1 cellular context compared by ENCODE assay signal in the genomic region with DNA sequence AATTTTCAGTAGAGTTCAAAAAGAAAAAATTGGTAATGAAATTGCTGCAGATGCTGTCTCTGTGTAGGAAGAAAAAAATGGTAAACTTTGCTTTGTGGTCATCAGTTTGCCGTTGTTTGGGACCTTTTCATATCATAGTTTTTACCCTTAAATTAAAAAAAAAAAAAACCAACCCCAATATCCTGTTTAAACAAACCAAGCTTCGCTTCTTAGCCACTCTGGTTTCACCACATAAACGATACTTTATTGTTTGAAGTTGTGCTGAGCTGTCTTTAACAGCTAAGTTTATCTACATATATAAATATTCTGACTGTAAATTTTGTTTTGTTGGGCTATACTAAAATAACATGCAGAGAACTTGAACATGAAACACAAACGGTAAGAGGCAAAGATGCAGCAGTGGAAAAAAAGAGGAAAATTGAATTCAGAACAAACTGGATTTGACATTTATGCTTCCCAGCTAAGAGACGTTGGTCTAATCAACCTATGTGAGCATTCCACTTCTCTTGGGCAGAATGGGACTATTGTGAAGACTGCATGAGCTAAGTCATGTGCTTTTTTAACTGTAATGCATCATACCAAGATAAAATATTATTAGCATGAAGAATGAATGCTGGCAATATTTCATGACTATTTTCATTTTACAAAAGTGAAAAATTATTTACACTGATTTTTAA.
TF ChIP-seq lines count a peak whose summit lies in the region.

No MANE protein-coding gene starts in this region.

TF ChIP-seq in GM23338, 12 proteins besides CTCF, POLR2A, EP300 and RAD21 (continued from another document):
- TF ChIP-seq, protein P1, sequence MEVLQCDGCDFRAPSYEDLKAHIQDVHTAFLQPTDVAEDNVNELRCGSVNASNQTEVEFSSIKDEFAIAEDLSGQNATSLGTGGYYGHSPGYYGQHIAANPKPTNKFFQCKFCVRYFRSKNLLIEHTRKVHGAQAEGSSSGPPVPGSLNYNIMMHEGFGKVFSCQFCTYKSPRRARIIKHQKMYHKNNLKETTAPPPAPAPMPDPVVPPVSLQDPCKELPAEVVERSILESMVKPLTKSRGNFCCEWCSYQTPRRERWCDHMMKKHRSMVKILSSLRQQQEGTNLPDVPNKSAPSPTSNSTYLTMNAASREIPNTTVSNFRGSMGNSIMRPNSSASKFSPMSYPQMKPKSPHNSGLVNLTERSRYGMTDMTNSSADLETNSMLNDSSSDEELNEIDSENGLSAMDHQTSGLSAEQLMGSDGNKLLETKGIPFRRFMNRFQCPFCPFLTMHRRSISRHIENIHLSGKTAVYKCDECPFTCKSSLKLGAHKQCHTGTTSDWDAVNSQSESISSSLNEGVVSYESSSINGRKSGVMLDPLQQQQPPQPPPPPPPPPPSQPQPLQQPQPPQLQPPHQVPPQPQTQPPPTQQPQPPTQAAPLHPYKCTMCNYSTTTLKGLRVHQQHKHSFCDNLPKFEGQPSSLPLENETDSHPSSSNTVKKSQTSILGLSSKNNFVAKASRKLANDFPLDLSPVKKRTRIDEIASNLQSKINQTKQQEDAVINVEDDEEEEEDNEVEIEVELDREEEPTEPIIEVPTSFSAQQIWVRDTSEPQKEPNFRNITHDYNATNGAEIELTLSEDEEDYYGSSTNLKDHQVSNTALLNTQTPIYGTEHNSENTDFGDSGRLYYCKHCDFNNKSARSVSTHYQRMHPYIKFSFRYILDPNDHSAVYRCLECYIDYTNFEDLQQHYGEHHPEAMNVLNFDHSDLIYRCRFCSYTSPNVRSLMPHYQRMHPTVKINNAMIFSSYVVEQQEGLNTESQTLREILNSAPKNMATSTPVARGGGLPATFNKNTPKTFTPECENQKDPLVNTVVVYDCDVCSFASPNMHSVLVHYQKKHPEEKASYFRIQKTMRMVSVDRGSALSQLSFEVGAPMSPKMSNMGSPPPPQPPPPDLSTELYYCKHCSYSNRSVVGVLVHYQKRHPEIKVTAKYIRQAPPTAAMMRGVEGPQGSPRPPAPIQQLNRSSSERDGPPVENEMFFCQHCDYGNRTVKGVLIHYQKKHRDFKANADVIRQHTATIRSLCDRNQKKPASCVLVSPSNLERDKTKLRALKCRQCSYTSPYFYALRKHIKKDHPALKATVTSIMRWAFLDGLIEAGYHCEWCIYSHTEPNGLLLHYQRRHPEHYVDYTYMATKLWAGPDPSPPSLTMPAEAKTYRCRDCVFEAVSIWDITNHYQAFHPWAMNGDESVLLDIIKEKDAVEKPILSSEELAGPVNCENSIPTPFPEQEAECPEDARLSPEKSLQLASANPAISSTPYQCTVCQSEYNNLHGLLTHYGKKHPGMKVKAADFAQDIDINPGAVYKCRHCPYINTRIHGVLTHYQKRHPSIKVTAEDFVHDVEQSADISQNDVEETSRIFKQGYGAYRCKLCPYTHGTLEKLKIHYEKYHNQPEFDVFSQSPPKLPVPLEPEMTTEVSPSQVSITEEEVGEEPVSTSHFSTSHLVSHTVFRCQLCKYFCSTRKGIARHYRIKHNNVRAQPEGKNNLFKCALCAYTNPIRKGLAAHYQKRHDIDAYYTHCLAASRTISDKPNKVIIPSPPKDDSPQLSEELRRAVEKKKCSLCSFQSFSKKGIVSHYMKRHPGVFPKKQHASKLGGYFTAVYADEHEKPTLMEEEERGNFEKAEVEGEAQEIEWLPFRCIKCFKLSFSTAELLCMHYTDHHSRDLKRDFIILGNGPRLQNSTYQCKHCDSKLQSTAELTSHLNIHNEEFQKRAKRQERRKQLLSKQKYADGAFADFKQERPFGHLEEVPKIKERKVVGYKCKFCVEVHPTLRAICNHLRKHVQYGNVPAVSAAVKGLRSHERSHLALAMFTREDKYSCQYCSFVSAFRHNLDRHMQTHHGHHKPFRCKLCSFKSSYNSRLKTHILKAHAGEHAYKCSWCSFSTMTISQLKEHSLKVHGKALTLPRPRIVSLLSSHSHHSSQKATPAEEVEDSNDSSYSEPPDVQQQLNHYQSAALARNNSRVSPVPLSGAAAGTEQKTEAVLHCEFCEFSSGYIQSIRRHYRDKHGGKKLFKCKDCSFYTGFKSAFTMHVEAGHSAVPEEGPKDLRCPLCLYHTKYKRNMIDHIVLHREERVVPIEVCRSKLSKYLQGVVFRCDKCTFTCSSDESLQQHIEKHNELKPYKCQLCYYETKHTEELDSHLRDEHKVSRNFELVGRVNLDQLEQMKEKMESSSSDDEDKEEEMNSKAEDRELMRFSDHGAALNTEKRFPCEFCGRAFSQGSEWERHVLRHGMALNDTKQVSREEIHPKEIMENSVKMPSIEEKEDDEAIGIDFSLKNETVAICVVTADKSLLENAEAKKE (CRISPR knock-in tag; IDR thresholded peaks at IDR 0.05): no peak
- TF ChIP-seq, protein P2, sequence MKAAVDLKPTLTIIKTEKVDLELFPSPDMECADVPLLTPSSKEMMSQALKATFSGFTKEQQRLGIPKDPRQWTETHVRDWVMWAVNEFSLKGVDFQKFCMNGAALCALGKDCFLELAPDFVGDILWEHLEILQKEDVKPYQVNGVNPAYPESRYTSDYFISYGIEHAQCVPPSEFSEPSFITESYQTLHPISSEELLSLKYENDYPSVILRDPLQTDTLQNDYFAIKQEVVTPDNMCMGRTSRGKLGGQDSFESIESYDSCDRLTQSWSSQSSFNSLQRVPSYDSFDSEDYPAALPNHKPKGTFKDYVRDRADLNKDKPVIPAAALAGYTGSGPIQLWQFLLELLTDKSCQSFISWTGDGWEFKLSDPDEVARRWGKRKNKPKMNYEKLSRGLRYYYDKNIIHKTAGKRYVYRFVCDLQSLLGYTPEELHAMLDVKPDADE (IDR thresholded peaks at IDR 0.05): no peak
- TF ChIP-seq CREB1 (CRISPR knock-in tag; IDR thresholded peaks at IDR 0.05; ENCODE audit: low read depth) (no peak), REST (IDR thresholded peaks at IDR 0.05; ENCODE audit: unreplicated experiment) (no peak)
TF ChIP-seq in GM23338: peak in this region for 0.
